15 cellular contexts compared by ENCODE assay signal in the genomic region with DNA sequence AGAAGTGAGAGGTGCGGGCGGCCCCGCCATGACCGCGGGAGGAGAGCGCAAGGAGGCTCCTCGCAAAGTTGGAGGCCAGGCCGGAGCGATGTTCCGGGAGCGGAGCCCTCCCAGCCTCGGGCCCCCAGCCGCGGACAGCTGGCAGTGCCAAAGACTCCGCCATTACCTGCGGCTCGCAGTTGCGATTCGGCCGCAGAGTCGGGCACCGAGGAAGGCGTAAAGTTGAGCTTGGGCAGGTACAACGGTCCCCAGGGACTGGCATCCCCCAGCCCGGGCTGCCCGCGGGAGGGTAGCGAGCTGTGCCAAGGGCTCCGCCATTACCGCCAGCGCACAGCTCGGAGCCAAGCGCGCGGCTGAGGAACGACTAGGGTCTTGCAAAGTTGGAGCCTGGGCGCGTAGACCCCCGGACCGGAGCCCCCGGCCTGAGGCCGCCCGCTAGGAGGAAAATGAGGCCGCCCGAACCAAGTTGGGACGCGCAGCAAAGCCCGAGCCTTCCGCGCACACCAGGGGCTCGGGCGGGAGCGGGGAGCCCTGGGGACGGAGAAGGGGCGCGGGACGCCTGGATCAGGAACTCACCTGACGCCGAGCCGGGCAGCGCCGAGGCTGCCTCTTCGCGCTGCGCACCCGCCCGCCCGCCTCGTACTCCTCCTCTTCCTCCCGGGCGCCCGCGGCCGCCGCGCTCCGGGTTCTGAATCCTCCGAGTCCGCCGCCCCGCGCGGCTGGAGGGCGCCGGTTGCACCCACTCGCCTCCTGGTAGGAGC. TPM values are rescaled to one million over a fixed set of nuclear protein-coding genes. Genes with fewer than 3 reads are reported as not detected.
DNase-seq lines count a peak whose midpoint lies in the region; ATAC-seq, FAIRE-seq and TF ChIP-seq lines count a peak whose summit lies in the region.
"Had no signal": no experiment of that assay in that cellular context is flagged by ENCODE, and none has a peak within 500 bp of the region (broad histone marks: within the 10 kb centered on the region; RNA-seq: fewer than 3 reads in every experiment).

No MANE protein-coding gene starts in this region.

- CTCF ChIA-PET in naive thymus-derived CD4-positive, alpha-beta T cell (lab: Charles Lee) = no interaction called here

- H3K36me3 Mint-ChIP-seq in glutamatergic neuron (ENCODE audit: unreplicated experiment) = peaks cover 6% of the 10 kb centered on the region
- H3K36me3 Mint-ChIP-seq in naive thymus-derived CD4-positive, alpha-beta T cell = peaks cover 0 to 9% (median 0%) of the 10 kb centered on the region in 5 donors

- H3K4me1 Mint-ChIP-seq in glutamatergic neuron (ENCODE audit: low read depth, unreplicated experiment) = peaks cover 3% of the 10 kb centered on the region
- peaks cover 0 to 8% (median 0%) of the 10 kb centered on the region in 7 donors for H3K4me1 Mint-ChIP-seq in naive thymus-derived CD4-positive, alpha-beta T cell

- peak overlapping the region; percentile 85 for H2BK5ac ChIP-seq in neuronal stem cell (ENCODE audit: low read length)

- H3K23ac ChIP-seq in neuronal stem cell (ENCODE audit: low read depth, low read length, poor library complexity) = peak overlapping the region; percentile 31

- no peak overlapping the region for H4K8ac ChIP-seq in neuronal stem cell (ENCODE audit: low read depth, low read length)

- H2AFZ ChIP-seq in neuronal stem cell (ENCODE audit: low read length) = no peak overlapping the region
- H2AFZ ChIP-seq: PC-9 had no signal

- no peak overlapping the region for H3K4ac ChIP-seq in neuronal stem cell (ENCODE audit: low read length)

- H3K36me3 ChIP-seq in ES-I3 (ENCODE audit: insufficient read depth, low read length) (no peaks in the 10 kb centered on the region), neuronal stem cell (replicated peaks in 1 of 2; ENCODE audit: control insufficient read depth in 2 of 2, insufficient read depth in 2 of 2, low read length in 2 of 2) (no peaks in the 10 kb centered on the region)
- no peaks in the 10 kb centered on the region for H3K36me3 ChIP-seq in naive thymus-derived CD4-positive, alpha-beta T cell (ENCODE audit: control insufficient read depth in 2 of 3, insufficient read depth in 3 of 3, low read length in 3 of 3)
- H3K36me3 ChIP-seq: BLaER1 treated with 17β-estradiol and CSF1 and Interleukin-3, amounts not matched to agents 10 nM and 100 nM; colonic mucosa; gastroesophageal sphincter had no signal

- peak; percentile 34 for DNase-seq in NCI-H2171 (lab: John Stamatoyannopoulos, UW)
- peak; percentile 28 for DNase-seq in glutamatergic neuron
- DNase-seq in neuronal stem cell (ENCODE audit: low spot score) = no peak
- no peak for DNase-seq in GM19239 (ENCODE audit: insufficient read length, low spot score)
- no peak for DNase-seq in naive thymus-derived CD4-positive, alpha-beta T cell
- DNase-seq in activated gamma-delta T cell (lab: John Stamatoyannopoulos, UW) = no peak
- DNase-seq: activated naive CD4-positive, alpha-beta T cell treated with anti-CD3 and anti-CD28 coated beads, Interleukin-2, amount 50 U/mL, for 16 hours; colonic mucosa; NCI-H1436 treated with DMSO at 0.1 percent for 48 hours; PC-9 had no signal

- no peak for ATAC-seq in HG03039 (IDR thresholded peaks at IDR 0.05; ENCODE audit: unreplicated experiment)
- ATAC-seq in naive thymus-derived CD4-positive, alpha-beta T cell = no peak
- ATAC-seq: gastroesophageal sphincter had no signal

- no peak for FAIRE-seq in GM19239 (lab: Jason Lieb, UNC)

- H3K27ac ChIP-seq in neuronal stem cell (replicated peaks; ENCODE audit: low read length) = no peak overlapping the region
- no peak overlapping the region for H3K27ac ChIP-seq in naive thymus-derived CD4-positive, alpha-beta T cell (ENCODE audit: low read depth, low read length)
- H3K27ac ChIP-seq: BLaER1 treated with 17β-estradiol and CSF1 and Interleukin-3, amounts not matched to agents 10 nM and 100 nM; colonic mucosa; gastroesophageal sphincter; PC-9 had no signal

- H2BK12ac ChIP-seq in neuronal stem cell (ENCODE audit: low read length) = no peak overlapping the region

- H3K27me3 ChIP-seq in neuronal stem cell (ENCODE audit: control insufficient read depth in 3 of 3, insufficient read depth in 3 of 3, low read depth in 1 of 3, low read length in 3 of 3) = peaks cover 35 to 78% (median 76%) of the 10 kb centered on the region in 3 experiments
- H3K27me3 ChIP-seq in naive thymus-derived CD4-positive, alpha-beta T cell (ENCODE audit: control insufficient read depth in 2 of 2, insufficient read depth in 2 of 2, low read length in 2 of 2) = no peaks in the 10 kb centered on the region

- peak overlapping the region; percentile 87 for H3K4me2 ChIP-seq in neuronal stem cell (ENCODE audit: insufficient read depth, low read length, poor library complexity, severe bottlenecking)
- H3K4me2 ChIP-seq: BLaER1 treated with 17β-estradiol and CSF1 and Interleukin-3, amounts not matched to agents 10 nM and 100 nM; PC-9 had no signal

- H3K9me3 Mint-ChIP-seq in glutamatergic neuron (ENCODE audit: unreplicated experiment) = peaks cover 9% of the 10 kb centered on the region
- peaks cover 0 to 8% (median 0%) of the 10 kb centered on the region in 11 donors for H3K9me3 Mint-ChIP-seq in naive thymus-derived CD4-positive, alpha-beta T cell

- no peak overlapping the region for H2AK5ac ChIP-seq in neuronal stem cell (ENCODE audit: low read depth, low read length)

- no peak overlapping the region for H3K27ac Mint-ChIP-seq in glutamatergic neuron (ENCODE audit: unreplicated experiment)
- no peak overlapping the region for H3K27ac Mint-ChIP-seq in naive thymus-derived CD4-positive, alpha-beta T cell

- peak overlapping the region; percentile 70 for H3K9ac ChIP-seq in ES-I3 (ENCODE audit: low read depth, low read length)
- H3K9ac ChIP-seq in neuronal stem cell (ENCODE audit: low read depth, low read length, poor library complexity) = no peak overlapping the region
- H3K9ac ChIP-seq: BLaER1 treated with 17β-estradiol and CSF1 and Interleukin-3, amounts not matched to agents 10 nM and 100 nM had no signal

- H3K9me3 ChIP-seq in ES-I3 (ENCODE audit: control insufficient read depth, insufficient read depth, low read length) (no peaks in the 10 kb centered on the region), neuronal stem cell (replicated peaks in 1 of 2; ENCODE audit: control insufficient read depth in 2 of 2, insufficient read depth in 1 of 2, low read depth in 1 of 2, low read length in 2 of 2) (no peaks in the 10 kb centered on the region)
- no peaks in the 10 kb centered on the region for H3K9me3 ChIP-seq in naive thymus-derived CD4-positive, alpha-beta T cell (ENCODE audit: control insufficient read depth in 2 of 3, low read length in 3 of 3)
- H3K9me3 ChIP-seq: colonic mucosa, gastroesophageal sphincter had no signal

- H3K14ac ChIP-seq in neuronal stem cell (ENCODE audit: low read length) = no peak overlapping the region

- peak overlapping the region in 1 of 2 donors; percentile 75 for H3K4me3 ChIP-seq in neuronal stem cell (ENCODE audit: low read length in 2 of 2)
- no peak overlapping the region for H3K4me3 ChIP-seq in naive thymus-derived CD4-positive, alpha-beta T cell (ENCODE audit: low read length)
- H3K4me3 ChIP-seq: BLaER1 treated with 17β-estradiol and CSF1 and Interleukin-3, amounts not matched to agents 10 nM and 100 nM; colonic mucosa; PC-9 had no signal

- POLR2A ChIA-PET in naive thymus-derived CD4-positive, alpha-beta T cell (lab: Charles Lee) = no interaction called here

- H3K79me1 ChIP-seq in neuronal stem cell (ENCODE audit: low read depth, low read length) = no peaks in the 10 kb centered on the region

- H3K4me3 Mint-ChIP-seq in glutamatergic neuron (ENCODE audit: unreplicated experiment) = peak overlapping the region; percentile 78
- H3K4me3 Mint-ChIP-seq in naive thymus-derived CD4-positive, alpha-beta T cell = no peak overlapping the region

- peak overlapping the region; percentile 32 for H3K18ac ChIP-seq in neuronal stem cell (ENCODE audit: low read length)

- H2BK120ac ChIP-seq in neuronal stem cell (ENCODE audit: low read depth, low read length) = no peak overlapping the region

- H3K27me3 Mint-ChIP-seq in glutamatergic neuron (ENCODE audit: unreplicated experiment) = peaks cover 20% of the 10 kb centered on the region
- H3K27me3 Mint-ChIP-seq in naive thymus-derived CD4-positive, alpha-beta T cell = peaks cover 35 to 74% (median 54%) of the 10 kb centered on the region in 5 donors

- no peak overlapping the region for H4K91ac ChIP-seq in neuronal stem cell (ENCODE audit: low read depth, low read length, poor library complexity)

- intact Hi-C loops in naive thymus-derived CD4-positive, alpha-beta T cell (cut with micrococcal nuclease) = no loop called here

- no peak for TF ChIP-seq CTCF in glutamatergic neuron (IDR thresholded peaks at IDR 0.05; ENCODE audit: partially characterized antibody, unreplicated experiment)

- H3K4me1 ChIP-seq in ES-I3 (ENCODE audit: insufficient read depth, low read length) = 0 out of 2 replicates have a peak, but pooled peaks cover 4% of the 10 kb centered on the region
- peaks cover 0 to 2% of the 10 kb centered on the region in 2 donors for H3K4me1 ChIP-seq in neuronal stem cell (ENCODE audit: control insufficient read depth in 2 of 2, insufficient read depth in 1 of 2, low read depth in 1 of 2, low read length in 2 of 2)
- H3K4me1 ChIP-seq in naive thymus-derived CD4-positive, alpha-beta T cell (ENCODE audit: control insufficient read depth in 2 of 2, insufficient read depth in 2 of 2, low read length in 2 of 2) = no peaks in the 10 kb centered on the region
- H3K4me1 ChIP-seq: colonic mucosa had no signal

- no peak overlapping the region for H2BK15ac ChIP-seq in neuronal stem cell (ENCODE audit: low read length)

- no CpG with 5 or more reads among the region's 86 CpGs for WGBS in neuronal stem cell (ENCODE audit: extremely low coverage in 2 of 2, insufficient read length in 2 of 2, insufficient replicate concordance in 1 of 2), 2 donors

RNA-seq across cellular contexts. Expression of a gene that starts 0.7 kb away (rescaled TPM):
- 0.96 TPM for total RNA-seq in glutamatergic neuron (ENCODE audit: unreplicated experiment)
- polyA plus RNA-seq in neuronal stem cell (2013, experiment 1 of 2) = 0.03 TPM
- 0.03 TPM for polyA plus RNA-seq in neuronal stem cell (2013, experiment 2 of 2)
- total RNA-seq in naive thymus-derived CD4-positive, alpha-beta T cell = not detected
- polyA plus RNA-seq in naive thymus-derived CD4-positive, alpha-beta T cell = not detected
- total RNA-seq: PC-9; T-helper 2 cell treated with Interferon-gamma antibody and Interleukin-4, amounts not matched to agents 100 ng/mL and 5 ng/mL, for 36 hours had no signal

Comparison
In these comparisons a context has a peak if more than half of its experiments do, and no peak if none do; other contexts are left out.
1. DNase-seq: peak in NCI-H2171 (single experiment) and glutamatergic neuron (single experiment); none in neuronal stem cell (single experiment), GM19239 (single experiment), naive thymus-derived CD4-positive, alpha-beta T cell (0 of 9) and activated gamma-delta T cell (single experiment).